Comparison of ENCODE assay signal across 29 cellular contexts in genomic region chr11:69473520-69473894, GRCh38. TPM values are rescaled to one million over a fixed set of nuclear protein-coding genes. Genes with fewer than 3 reads are reported as not detected.
"Had no signal": no experiment of that assay in that cellular context is flagged by ENCODE, and none has a peak within 500 bp of the region (broad histone marks: within the 10 kb centered on the region; RNA-seq: fewer than 3 reads in every experiment).

No MANE protein-coding gene starts in this region.

- FAIRE-seq: endothelial cell of umbilical vein, islet of Langerhans had no signal

- H3K79me2 ChIP-seq: parathyroid adenoma had no signal

- H3K9me3 ChIP-seq: colonic mucosa, neutrophil, sigmoid colon, transverse colon, upper lobe of right lung, uterus had no signal

- H3K27me3 ChIP-seq: colonic mucosa, heart left ventricle, transverse colon, upper lobe of right lung, uterus had no signal

- H3K9ac ChIP-seq: parathyroid adenoma had no signal

- H3K36me3 ChIP-seq: colonic mucosa, esophagus muscularis mucosa, gastroesophageal sphincter, heart left ventricle, neutrophil, sigmoid colon, thoracic aorta, transverse colon, upper lobe of right lung, uterus had no signal

- H3K27ac ChIP-seq: colonic mucosa, esophagus muscularis mucosa, foreskin keratinocyte, gastroesophageal sphincter, heart left ventricle, neutrophil, parathyroid adenoma, sigmoid colon, thoracic aorta, transverse colon, upper lobe of right lung, uterus had no signal

- DNase-seq: colonic mucosa; effector CD8-positive, alpha-beta T cell; endodermal cell; foreskin keratinocyte; hippocampal formation; left colon; natural killer cell; sigmoid colon; stimulated activated naive B cell treated with anti-CD40 and anti-IgM and Interleukin-4, amounts not matched to agents 10 μg/mL and 1 μg/mL and 100 μg/mL, for 72 hours; transverse colon; upper lobe of right lung; uterus had no signal

- H3K4me1 ChIP-seq: colonic mucosa, foreskin keratinocyte, parathyroid adenoma, upper lobe of right lung had no signal

- H2AFZ ChIP-seq: parathyroid adenoma had no signal

- H3K4me3 ChIP-seq: colonic mucosa, esophagus muscularis mucosa, gastroesophageal sphincter, heart left ventricle, lung, sigmoid colon, thoracic aorta, transverse colon, upper lobe of right lung, uterus had no signal

RNA-seq across cellular contexts. Expression of gene LINC01488, which starts 8.0 kb away (rescaled TPM):
- total RNA-seq: chondrocyte, colonic mucosa, endodermal cell, endothelial cell of umbilical vein, epithelial cell of proximal tubule, esophagus muscularis mucosa, fibroblast of lung, foreskin keratinocyte, gastroesophageal sphincter, kidney epithelial cell, left colon, lung, mononuclear cell, natural killer cell, omental fat pad, skeletal muscle tissue, thoracic aorta, transverse colon, upper lobe of right lung, uterus had no signal
- polyA plus RNA-seq: endothelial cell of umbilical vein, fibroblast of lung, foreskin keratinocyte, lung, neural cell, sigmoid colon had no signal
